In the genomic region with DNA sequence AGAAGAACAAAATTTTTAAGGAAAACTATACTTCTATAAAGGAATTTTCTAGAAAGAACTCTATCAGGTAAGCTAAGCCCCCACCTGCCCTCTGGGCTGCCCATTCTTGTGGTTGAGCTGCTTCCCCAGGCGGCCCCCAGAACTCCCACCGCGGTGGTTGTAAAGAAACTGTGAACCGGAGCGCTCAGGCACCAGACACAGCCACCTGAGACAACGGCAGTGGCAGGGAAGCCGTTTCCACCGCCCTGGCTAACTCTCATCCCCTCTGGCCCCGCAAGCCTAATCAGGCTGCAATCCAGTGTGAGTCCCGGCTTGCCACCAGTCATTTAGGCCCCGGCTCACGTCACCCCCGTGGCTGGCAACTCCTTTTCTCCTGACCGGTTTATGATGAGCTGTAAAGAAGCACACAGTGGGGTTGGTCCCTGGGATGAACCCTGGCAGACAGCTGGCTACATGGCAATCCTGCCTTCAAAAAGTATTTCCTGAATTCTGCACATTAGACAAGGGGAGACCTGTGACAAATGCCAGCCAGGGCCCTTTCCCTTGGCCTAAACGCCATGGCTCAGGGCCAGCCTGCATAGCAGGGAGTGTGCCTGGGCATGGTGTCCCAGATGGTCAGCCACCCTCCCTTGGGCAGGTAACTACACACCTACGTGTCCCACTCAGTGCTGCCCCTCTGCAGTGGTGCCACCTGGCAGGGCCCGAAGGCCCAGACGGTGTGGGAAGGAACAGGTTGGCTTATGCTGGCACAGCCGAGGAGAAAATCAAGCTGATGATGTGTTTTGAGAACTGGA, we compare ENCODE assay signal across 1 cellular context.
TF ChIP-seq lines count a peak whose summit lies in the region.

No MANE protein-coding gene starts in this region.

TF ChIP-seq in HepG2, 621 proteins besides CTCF, POLR2A, EP300 and RAD21 (continued from another document):
- TF ChIP-seq, protein P1, sequence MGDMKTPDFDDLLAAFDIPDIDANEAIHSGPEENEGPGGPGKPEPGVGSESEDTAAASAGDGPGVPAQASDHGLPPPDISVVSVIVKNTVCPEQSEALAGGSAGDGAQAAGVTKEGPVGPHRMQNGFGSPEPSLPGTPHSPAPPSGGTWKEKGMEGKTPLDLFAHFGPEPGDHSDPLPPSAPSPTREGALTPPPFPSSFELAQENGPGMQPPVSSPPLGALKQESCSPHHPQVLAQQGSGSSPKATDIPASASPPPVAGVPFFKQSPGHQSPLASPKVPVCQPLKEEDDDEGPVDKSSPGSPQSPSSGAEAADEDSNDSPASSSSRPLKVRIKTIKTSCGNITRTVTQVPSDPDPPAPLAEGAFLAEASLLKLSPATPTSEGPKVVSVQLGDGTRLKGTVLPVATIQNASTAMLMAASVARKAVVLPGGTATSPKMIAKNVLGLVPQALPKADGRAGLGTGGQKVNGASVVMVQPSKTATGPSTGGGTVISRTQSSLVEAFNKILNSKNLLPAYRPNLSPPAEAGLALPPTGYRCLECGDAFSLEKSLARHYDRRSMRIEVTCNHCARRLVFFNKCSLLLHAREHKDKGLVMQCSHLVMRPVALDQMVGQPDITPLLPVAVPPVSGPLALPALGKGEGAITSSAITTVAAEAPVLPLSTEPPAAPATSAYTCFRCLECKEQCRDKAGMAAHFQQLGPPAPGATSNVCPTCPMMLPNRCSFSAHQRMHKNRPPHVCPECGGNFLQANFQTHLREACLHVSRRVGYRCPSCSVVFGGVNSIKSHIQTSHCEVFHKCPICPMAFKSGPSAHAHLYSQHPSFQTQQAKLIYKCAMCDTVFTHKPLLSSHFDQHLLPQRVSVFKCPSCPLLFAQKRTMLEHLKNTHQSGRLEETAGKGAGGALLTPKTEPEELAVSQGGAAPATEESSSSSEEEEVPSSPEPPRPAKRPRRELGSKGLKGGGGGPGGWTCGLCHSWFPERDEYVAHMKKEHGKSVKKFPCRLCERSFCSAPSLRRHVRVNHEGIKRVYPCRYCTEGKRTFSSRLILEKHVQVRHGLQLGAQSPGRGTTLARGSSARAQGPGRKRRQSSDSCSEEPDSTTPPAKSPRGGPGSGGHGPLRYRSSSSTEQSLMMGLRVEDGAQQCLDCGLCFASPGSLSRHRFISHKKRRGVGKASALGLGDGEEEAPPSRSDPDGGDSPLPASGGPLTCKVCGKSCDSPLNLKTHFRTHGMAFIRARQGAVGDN (CRISPR knock-in tag; IDR thresholded peaks at IDR 0.05), result peak; percentile 70
- TF ChIP-seq ERF (CRISPR knock-in tag; IDR thresholded peaks at IDR 0.05) (no peak), SPEN (CRISPR knock-in tag; IDR thresholded peaks at IDR 0.05; ENCODE audit: low read depth) (no peak), JUND (CRISPR knock-in tag; IDR thresholded peaks at IDR 0.05) (no peak), MTF2 (CRISPR knock-in tag; IDR thresholded peaks at IDR 0.05; ENCODE audit: borderline replicate concordance) (no peak), HMGA1 (CRISPR knock-in tag; conservative IDR thresholded peaks at IDR 0.05) (no peak), HNRNPL (IDR thresholded peaks at IDR 0.05; ENCODE audit: low read depth, low read length) (0 out of 2 replicates have a peak, but pooled peaks have one; percentile 38), IKZF1 (IDR thresholded peaks at IDR 0.05) (no peak), ZNF691 (CRISPR knock-in tag; IDR thresholded peaks at IDR 0.05; ENCODE audit: borderline replicate concordance, low read depth) (no peak), ZSCAN12 (CRISPR knock-in tag; IDR thresholded peaks at IDR 0.05) (no peak), NCOA1 (CRISPR knock-in tag; IDR thresholded peaks at IDR 0.05) (no peak), ZBTB4 (CRISPR knock-in tag; IDR thresholded peaks at IDR 0.05; ENCODE audit: borderline replicate concordance) (peak; percentile 55; the same call in 1 of the 2 replicates), TBP (CRISPR knock-in tag; IDR thresholded peaks at IDR 0.05) (no peak), PRMT3 (CRISPR knock-in tag; IDR thresholded peaks at IDR 0.05; ENCODE audit: borderline replicate concordance, low read depth) (no peak), PITX1 (CRISPR knock-in tag; IDR thresholded peaks at IDR 0.05) (no peak), MLLT10 (CRISPR knock-in tag; IDR thresholded peaks at IDR 0.05) (no peak), POGZ (CRISPR knock-in tag; IDR thresholded peaks at IDR 0.05) (no peak), DMAP1 (CRISPR knock-in tag; IDR thresholded peaks at IDR 0.05) (no peak), TEAD3 (CRISPR knock-in tag; optimal IDR thresholded peaks at IDR 0.05; ENCODE audit: borderline replicate concordance) (peak; percentile 8), ZBTB38 (CRISPR knock-in tag; IDR thresholded peaks at IDR 0.05) (peak; percentile 92), RBFOX2 (IDR thresholded peaks at IDR 0.05; ENCODE audit: low read depth, low read length) (0 out of 2 replicates have a peak, but pooled peaks have one; percentile 13), SNAI1 (CRISPR knock-in tag; IDR thresholded peaks at IDR 0.05; ENCODE audit: borderline replicate concordance) (no peak), ZZZ3 (CRISPR knock-in tag; IDR thresholded peaks at IDR 0.05; ENCODE audit: borderline replicate concordance) (no peak), ZNF703 (CRISPR knock-in tag; IDR thresholded peaks at IDR 0.05; ENCODE audit: borderline replicate concordance) (no peak), ZBTB37 (CRISPR knock-in tag; IDR thresholded peaks at IDR 0.05) (no peak)
- TF ChIP-seq, protein P2, sequence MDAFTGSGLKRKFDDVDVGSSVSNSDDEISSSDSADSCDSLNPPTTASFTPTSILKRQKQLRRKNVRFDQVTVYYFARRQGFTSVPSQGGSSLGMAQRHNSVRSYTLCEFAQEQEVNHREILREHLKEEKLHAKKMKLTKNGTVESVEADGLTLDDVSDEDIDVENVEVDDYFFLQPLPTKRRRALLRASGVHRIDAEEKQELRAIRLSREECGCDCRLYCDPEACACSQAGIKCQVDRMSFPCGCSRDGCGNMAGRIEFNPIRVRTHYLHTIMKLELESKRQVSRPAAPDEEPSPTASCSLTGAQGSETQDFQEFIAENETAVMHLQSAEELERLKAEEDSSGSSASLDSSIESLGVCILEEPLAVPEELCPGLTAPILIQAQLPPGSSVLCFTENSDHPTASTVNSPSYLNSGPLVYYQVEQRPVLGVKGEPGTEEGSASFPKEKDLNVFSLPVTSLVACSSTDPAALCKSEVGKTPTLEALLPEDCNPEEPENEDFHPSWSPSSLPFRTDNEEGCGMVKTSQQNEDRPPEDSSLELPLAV (CRISPR knock-in tag; conservative IDR thresholded peaks at IDR 0.05; ENCODE audit: low read depth), result no peak
- TF ChIP-seq, protein P3, sequence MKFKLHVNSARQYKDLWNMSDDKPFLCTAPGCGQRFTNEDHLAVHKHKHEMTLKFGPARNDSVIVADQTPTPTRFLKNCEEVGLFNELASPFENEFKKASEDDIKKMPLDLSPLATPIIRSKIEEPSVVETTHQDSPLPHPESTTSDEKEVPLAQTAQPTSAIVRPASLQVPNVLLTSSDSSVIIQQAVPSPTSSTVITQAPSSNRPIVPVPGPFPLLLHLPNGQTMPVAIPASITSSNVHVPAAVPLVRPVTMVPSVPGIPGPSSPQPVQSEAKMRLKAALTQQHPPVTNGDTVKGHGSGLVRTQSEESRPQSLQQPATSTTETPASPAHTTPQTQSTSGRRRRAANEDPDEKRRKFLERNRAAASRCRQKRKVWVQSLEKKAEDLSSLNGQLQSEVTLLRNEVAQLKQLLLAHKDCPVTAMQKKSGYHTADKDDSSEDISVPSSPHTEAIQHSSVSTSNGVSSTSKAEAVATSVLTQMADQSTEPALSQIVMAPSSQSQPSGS (CRISPR knock-in tag; IDR thresholded peaks at IDR 0.05), result no peak
- TF ChIP-seq, protein P4, sequence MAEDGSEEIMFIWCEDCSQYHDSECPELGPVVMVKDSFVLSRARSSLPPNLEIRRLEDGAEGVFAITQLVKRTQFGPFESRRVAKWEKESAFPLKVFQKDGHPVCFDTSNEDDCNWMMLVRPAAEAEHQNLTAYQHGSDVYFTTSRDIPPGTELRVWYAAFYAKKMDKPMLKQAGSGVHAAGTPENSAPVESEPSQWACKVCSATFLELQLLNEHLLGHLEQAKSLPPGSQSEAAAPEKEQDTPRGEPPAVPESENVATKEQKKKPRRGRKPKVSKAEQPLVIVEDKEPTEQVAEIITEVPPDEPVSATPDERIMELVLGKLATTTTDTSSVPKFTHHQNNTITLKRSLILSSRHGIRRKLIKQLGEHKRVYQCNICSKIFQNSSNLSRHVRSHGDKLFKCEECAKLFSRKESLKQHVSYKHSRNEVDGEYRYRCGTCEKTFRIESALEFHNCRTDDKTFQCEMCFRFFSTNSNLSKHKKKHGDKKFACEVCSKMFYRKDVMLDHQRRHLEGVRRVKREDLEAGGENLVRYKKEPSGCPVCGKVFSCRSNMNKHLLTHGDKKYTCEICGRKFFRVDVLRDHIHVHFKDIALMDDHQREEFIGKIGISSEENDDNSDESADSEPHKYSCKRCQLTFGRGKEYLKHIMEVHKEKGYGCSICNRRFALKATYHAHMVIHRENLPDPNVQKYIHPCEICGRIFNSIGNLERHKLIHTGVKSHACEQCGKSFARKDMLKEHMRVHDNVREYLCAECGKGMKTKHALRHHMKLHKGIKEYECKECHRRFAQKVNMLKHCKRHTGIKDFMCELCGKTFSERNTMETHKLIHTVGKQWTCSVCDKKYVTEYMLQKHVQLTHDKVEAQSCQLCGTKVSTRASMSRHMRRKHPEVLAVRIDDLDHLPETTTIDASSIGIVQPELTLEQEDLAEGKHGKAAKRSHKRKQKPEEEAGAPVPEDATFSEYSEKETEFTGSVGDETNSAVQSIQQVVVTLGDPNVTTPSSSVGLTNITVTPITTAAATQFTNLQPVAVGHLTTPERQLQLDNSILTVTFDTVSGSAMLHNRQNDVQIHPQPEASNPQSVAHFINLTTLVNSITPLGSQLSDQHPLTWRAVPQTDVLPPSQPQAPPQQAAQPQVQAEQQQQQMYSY (CRISPR knock-in tag; IDR thresholded peaks at IDR 0.05), result peak; percentile 80
